ENCODE assay signal across 31 cellular contexts in the genomic region with DNA sequence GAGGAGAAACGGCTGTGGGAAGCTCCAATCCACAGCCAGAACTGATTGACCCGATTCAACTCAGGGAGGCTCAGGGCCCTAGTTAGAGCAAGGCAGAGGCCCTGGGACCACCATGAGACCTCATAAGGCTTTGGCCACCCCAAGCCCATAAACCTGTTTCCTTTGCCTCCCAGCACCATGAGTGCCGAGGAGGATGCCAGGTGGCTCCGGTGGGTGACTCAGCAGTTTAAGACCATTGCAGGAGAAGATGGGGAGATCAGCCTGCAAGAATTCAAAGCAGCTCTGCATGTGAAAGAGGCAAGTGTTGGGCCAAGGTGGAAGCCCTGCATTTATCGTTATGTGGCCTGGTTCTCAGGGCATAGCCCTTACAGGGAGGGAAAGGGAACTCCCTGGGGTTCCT. TPM values are rescaled to one million over a fixed set of nuclear protein-coding genes. Genes with fewer than 3 reads are reported as not detected.
"Had no signal": no experiment of that assay in that cellular context is flagged by ENCODE, and none has a peak within 500 bp of the region (broad histone marks: within the 10 kb centered on the region; RNA-seq: fewer than 3 reads in every experiment).

No MANE protein-coding gene starts in this region.

- H3K4me2 ChIP-seq: hepatocyte had no signal

- H3K4me3 ChIP-seq: adrenal gland, body of pancreas, gastrocnemius medialis, hepatocyte, psoas muscle, right atrium auricular region, tibial nerve had no signal

- FAIRE-seq: colon, keratinocyte had no signal

- H3K27me3 ChIP-seq: body of pancreas, gastrocnemius medialis, hepatocyte, right atrium auricular region had no signal

- ATAC-seq: body of pancreas; gastrocnemius medialis; left colon; naive thymus-derived CD4-positive, alpha-beta T cell; psoas muscle had no signal

- H3K27ac ChIP-seq: adrenal gland, body of pancreas, gastrocnemius medialis, hepatocyte, parathyroid adenoma, psoas muscle, right atrium auricular region, tibial nerve had no signal

- H3K36me3 ChIP-seq: adrenal gland, gastrocnemius medialis, right atrium auricular region, tibial nerve had no signal

- H3K4me1 ChIP-seq: body of pancreas, gastrocnemius medialis, psoas muscle, right atrium auricular region had no signal

- DNase-seq: activated CD4-positive, alpha-beta memory T cell treated with anti-CD3 and anti-CD28 coated beads for 36 hours; activated CD4-positive, alpha-beta T cell treated with anti-CD3 and anti-CD28 coated beads for 4 hours; activated CD8-positive, alpha-beta memory T cell treated with anti-CD3 and anti-CD28 coated beads, Interleukin-2, amount 50 U/mL, for 4 hours; activated effector memory CD4-positive, alpha-beta T cell treated with anti-CD3 and anti-CD28 coated beads, Interleukin-2, amount 50 U/mL, for 16 hours; activated naive CD4-positive, alpha-beta T cell treated with anti-CD3 and anti-CD28 coated beads for 36 hours; activated naive CD8-positive, alpha-beta T cell treated with anti-CD3 and anti-CD28 coated beads for 36 hours; activated T-cell treated with anti-CD3 and anti-CD28 coated beads, Interleukin-2, amount 50 U/mL, for 1 hour; adrenal gland; aorta; body of pancreas; effector memory CD4-positive, alpha-beta T cell; gastrocnemius medialis; glutamatergic neuron; left colon; midbrain; naive thymus-derived CD4-positive, alpha-beta T cell; nucleus accumbens; psoas muscle; stimulated activated CD4-positive, alpha-beta T cell treated with anti-CD3 and anti-CD28 coated beads, Interleukin-15, amount 100 ng/mL, for 24 hours; stimulated activated CD4-positive, alpha-beta T cell treated with anti-CD3 and anti-CD28 coated beads, Interleukin-2, amount 100 ng/mL, for 24 hours; stimulated activated naive CD4-positive, alpha-beta T cell had no signal

- H3K9me3 ChIP-seq: adrenal gland, body of pancreas, gastrocnemius medialis, psoas muscle, right atrium auricular region, tibial nerve had no signal

- H3K79me2 ChIP-seq: hepatocyte, parathyroid adenoma had no signal

- H2AFZ ChIP-seq: hepatocyte, parathyroid adenoma had no signal

- H3K9ac ChIP-seq: parathyroid adenoma had no signal

RNA-seq across cellular contexts. Expression of gene NOX5, which starts 11.9 kb away (rescaled TPM):
- total RNA-seq: activated CD8-positive, alpha-beta memory T cell treated with anti-CD3 and anti-CD28 coated beads for 36 hours; activated naive CD4-positive, alpha-beta T cell treated with anti-CD3 and anti-CD28 coated beads for 36 hours; activated naive CD8-positive, alpha-beta T cell treated with anti-CD3 and anti-CD28 coated beads for 36 hours; dermis microvascular lymphatic vessel endothelial cell; gastrocnemius medialis; temporal lobe had no signal
- polyA plus RNA-seq: hepatocyte; naive thymus-derived CD4-positive, alpha-beta T cell; neural cell had no signal
